In genomic region chr19:54446349-54446748, GRCh38 we compare ENCODE assay signal across 7 cellular contexts. TPM values are rescaled to one million over a fixed set of nuclear protein-coding genes. Genes with fewer than 3 reads are reported as not detected.
"Had no signal": no experiment of that assay in that cellular context is flagged by ENCODE, and none has a peak within 500 bp of the region (broad histone marks: within the 10 kb centered on the region; RNA-seq: fewer than 3 reads in every experiment).

No MANE protein-coding gene starts in this region.

RNA-seq across cellular contexts. Expression of gene CDC42EP5, which starts 26.7 kb away (rescaled TPM):
- total RNA-seq: activated naive CD4-positive, alpha-beta T cell treated with anti-CD3 and anti-CD28 coated beads, Interleukin-2, amount 50 U/mL, for 72 hours; activated T-helper 1 cell treated with anti-CD3 and anti-CD28 coated beads, Interleukin-12 subunit alpha, Interleukin-12 subunit beta, Interleukin-2, Interleukin-4 antibody, amounts not matched to agents 30 ng/mL and 10 ng/mL and 1 ng/mL, durations not matched to agents 14 hours and 24 hours and 36 hours had no signal

RNA-seq across cellular contexts. Expression of gene TTYH1, which starts 31.1 kb away (rescaled TPM):
- total RNA-seq: K562 had no signal

RNA-seq across cellular contexts. Expression of gene LAIR2, which starts 56.3 kb away (rescaled TPM):
- total RNA-seq: astrocyte, breast epithelium, K562, SK-MEL-5, WTC11 had no signal
- polyA plus RNA-seq: K562 had no signal
